In the genomic region with DNA sequence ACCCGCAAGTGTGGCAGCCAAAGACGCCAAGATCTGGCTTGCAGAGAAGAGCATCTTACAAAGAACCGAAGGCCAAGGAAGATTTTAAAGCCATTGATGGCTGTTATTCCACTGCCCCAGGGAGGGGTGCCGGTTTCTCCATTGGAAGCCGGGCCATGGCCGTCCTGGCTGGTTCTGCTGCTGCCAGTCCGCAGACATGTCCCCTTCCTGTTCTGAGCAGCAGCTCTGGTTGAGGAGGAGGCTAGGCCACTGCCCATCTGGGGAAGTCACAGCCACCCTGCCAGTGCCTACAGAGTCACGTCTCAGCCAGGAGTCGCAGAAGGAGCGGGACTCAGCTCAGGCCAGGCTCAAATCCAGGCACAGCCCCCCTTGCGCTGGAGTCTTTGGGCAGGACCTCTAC, we compare ENCODE assay signal across 19 cellular contexts. TPM values are rescaled to one million over a fixed set of nuclear protein-coding genes. Genes with fewer than 3 reads are reported as not detected.
DNase-seq lines count a peak whose midpoint lies in the region; ATAC-seq, FAIRE-seq and TF ChIP-seq lines count a peak whose summit lies in the region.
"Had no signal": no experiment of that assay in that cellular context is flagged by ENCODE, and none has a peak within 500 bp of the region (broad histone marks: within the 10 kb centered on the region; RNA-seq: fewer than 3 reads in every experiment).

No MANE protein-coding gene starts in this region.

- peaks cover 3% of the 10 kb centered on the region for H3K9me3 ChIP-seq in aorta (ENCODE audit: control insufficient read depth, low read length)
- H3K9me3 ChIP-seq: BE2C, Peyer's patch had no signal

- DNase-seq in Right ventricle myocardium inferior (ENCODE audit: missing footprints) = peak; percentile 7
- DNase-seq in cardiac septum (ENCODE audit: low spot score) = no peak
- DNase-seq in nephron progenitor cell = peak; percentile 0
- peak; percentile 29 to 55 for DNase-seq in aorta
- DNase-seq in frontal cortex (ENCODE audit: low spot score in 2 of 2) = no peak
- DNase-seq in NCI-H1436 (lab: John Stamatoyannopoulos, UW) = no peak
- DNase-seq: BE2C; CD4-positive, alpha-beta T cell; GF-D8; H9; NCI-H1092 treated with DMSO at 0.1 percent for 48 hours; NCI-H1694; Peyer's patch; SIG-M5 had no signal

- ATAC-seq in Right ventricle myocardium inferior (no peak), esophagus mucosa (peak; percentile 14), aorta (ENCODE audit: low FRiP score) (no peak), GM18907 (IDR thresholded peaks at IDR 0.05; ENCODE audit: unreplicated experiment) (no peak)

- no peak overlapping the region for H3K4me3 Mint-ChIP-seq in nephron progenitor cell
- H3K4me3 Mint-ChIP-seq: CD4-positive, alpha-beta T cell; H9 had no signal

- no peak for TF ChIP-seq CTCF in nephron progenitor cell (IDR thresholded peaks at IDR 0.05)

- peaks cover 12% of the 10 kb centered on the region for H3K4me1 Mint-ChIP-seq in nephron progenitor cell

- H3K4me3 ChIP-seq in aorta (ENCODE audit: low read length in 2 of 2) = no peak overlapping the region
- H3K4me3 ChIP-seq: K562, Peyer's patch had no signal

- H3K27ac ChIP-seq in aorta (ENCODE audit: low read depth in 1 of 2, low read length in 2 of 2) = no peak overlapping the region
- H3K27ac ChIP-seq: Peyer's patch had no signal

- peaks cover 23% of the 10 kb centered on the region for H3K27me3 Mint-ChIP-seq in nephron progenitor cell (ENCODE audit: low read depth, poor library complexity)

- peaks cover 7% of the 10 kb centered on the region for H3K9me3 Mint-ChIP-seq in nephron progenitor cell
- H3K9me3 Mint-ChIP-seq: CD4-positive, alpha-beta T cell; H9 had no signal

- no peaks in the 10 kb centered on the region for H3K36me3 Mint-ChIP-seq in nephron progenitor cell (ENCODE audit: low read depth)

- no peaks in the 10 kb centered on the region for H3K36me3 ChIP-seq in aorta (ENCODE audit: control insufficient read depth in 1 of 2, insufficient read depth in 2 of 2, low read length in 1 of 2)
- H3K36me3 ChIP-seq: BE2C, Peyer's patch had no signal

- 95 to 97% methylated on average over 11 of the region's 11 CpGs for WGBS in aorta, 2 donors

- intact Hi-C loops in Right ventricle myocardium inferior (cut with DNase I) = no loop called here
- intact Hi-C loops in cardiac septum (cut with DNase I) = no loop called here
- intact Hi-C loops in aorta (cut with DNase I) = no loop called here

- no peak overlapping the region for H3K27ac Mint-ChIP-seq in nephron progenitor cell
- H3K27ac Mint-ChIP-seq: CD4-positive, alpha-beta T cell had no signal

- H3K4me1 ChIP-seq in aorta (ENCODE audit: control insufficient read depth in 1 of 2, insufficient read depth in 2 of 2, low read length in 2 of 2) = no peaks in the 10 kb centered on the region
- H3K4me1 ChIP-seq: BE2C, Peyer's patch had no signal

- FAIRE-seq in frontal cortex (lab: Jason Lieb, UNC) = no peak
- FAIRE-seq: A204.1, GM19239, K562 had no signal

- no peaks in the 10 kb centered on the region for H3K27me3 ChIP-seq in aorta (ENCODE audit: control insufficient read depth in 1 of 2, insufficient read depth in 2 of 2, low read length in 1 of 2)
- H3K27me3 ChIP-seq: BE2C, Peyer's patch had no signal

RNA-seq across cellular contexts. Expression of a gene that starts 42.6 kb away (rescaled TPM):
- total RNA-seq in Right ventricle myocardium inferior = 10.0 TPM
- total RNA-seq in cardiac septum = 7.9 TPM
- 5.2 TPM for total RNA-seq in esophagus mucosa
- 1 to 10 TPM; 7.5 to 7.6 TPM for total RNA-seq in aorta
- polyA plus RNA-seq in aorta = 1 to 10 TPM; 4.0 to 7.8 TPM
- 20.0 TPM for total RNA-seq in frontal cortex

RNA-seq across cellular contexts. Expression of a gene that starts 45.0 kb away (rescaled TPM):
- total RNA-seq in Right ventricle myocardium inferior = not detected
- total RNA-seq in cardiac septum = 0.08 TPM
- not detected for total RNA-seq in esophagus mucosa
- not detected for total RNA-seq in aorta
- polyA plus RNA-seq in aorta = not detected
- 4.9 TPM for total RNA-seq in frontal cortex

RNA-seq across cellular contexts. Expression of a gene that starts 51.0 kb away (rescaled TPM):
- total RNA-seq in Right ventricle myocardium inferior (22.5 TPM), cardiac septum (16.4 TPM), esophagus mucosa (16.0 TPM), aorta (10 to 100 TPM; 31.7 to 42.6 TPM), frontal cortex (24.1 TPM)
- polyA plus RNA-seq in aorta = 10 to 100 TPM; 18.5 to 58.8 TPM

Comparison
In these comparisons a context has a peak if more than half of its experiments do, and no peak if none do; other contexts are left out.
1. DNase-seq: peak in Right ventricle myocardium inferior (single experiment), nephron progenitor cell (single experiment) and aorta (2 of 2); none in cardiac septum (single experiment), frontal cortex (0 of 2) and NCI-H1436 (single experiment).